Comparison of ENCODE assay signal across 17 cellular contexts in the genomic region with DNA sequence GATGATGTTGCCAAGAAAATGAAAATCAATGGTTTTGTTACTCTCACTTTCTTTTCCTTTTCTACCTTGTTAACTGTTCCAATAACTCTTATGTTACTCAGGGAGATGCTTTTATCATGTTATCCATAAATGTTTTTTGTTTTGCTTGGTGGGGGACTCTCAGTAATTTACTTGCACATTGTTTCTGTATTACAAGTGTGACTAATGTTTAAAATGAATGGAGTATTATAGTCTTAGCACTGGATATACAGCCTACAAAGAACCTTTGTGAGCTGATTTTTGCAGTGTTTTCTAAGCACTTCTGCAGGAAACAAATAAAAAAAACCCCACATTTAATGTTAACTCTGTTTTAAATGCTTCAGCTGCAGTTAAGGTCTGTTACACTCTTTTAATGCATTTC.
"Had no signal": no experiment of that assay in that cellular context is flagged by ENCODE, and none has a peak within 500 bp of the region (broad histone marks: within the 10 kb centered on the region; RNA-seq: fewer than 3 reads in every experiment).

No MANE protein-coding gene starts in this region.

- H3K27me3 Mint-ChIP-seq: activated CD4-positive, alpha-beta memory T cell treated with anti-CD3 and anti-CD28 coated beads for 36 hours; activated naive CD4-positive, alpha-beta T cell treated with anti-CD3 and anti-CD28 coated beads, Interleukin-2, amount 10 ng/mL, durations not matched to agents 7 days and 5 days; activated T-cell treated with anti-CD3 and anti-CD28 coated beads, Interleukin-2, amount 50 U/mL, for 24 hours; naive B cell had no signal

- H3K27ac ChIP-seq: epithelial cell of prostate, gastrocnemius medialis, pancreas, tibial artery, vagina had no signal

- H3K36me3 ChIP-seq: gastrocnemius medialis, pancreas, tibial artery, vagina had no signal

- H3K27me3 ChIP-seq: gastrocnemius medialis, pancreas, tibial artery, vagina had no signal

- H3K4me3 ChIP-seq: gastrocnemius medialis, pancreas, tibial artery, vagina had no signal

- ATAC-seq: gastrocnemius medialis; left lobe of liver; pancreas; stimulated activated effector memory CD8-positive, alpha-beta T cell treated with anti-CD3 and anti-CD28 coated beads, Interleukin-12 subunit alpha, Interleukin-12 subunit beta, amount 100 ng/mL, for 72 hours had no signal

- DNase-seq: activated CD4-positive, alpha-beta memory T cell treated with anti-CD3 and anti-CD28 coated beads for 36 hours; activated CD4-positive, alpha-beta T cell treated with anti-CD3 and anti-CD28 coated beads for 1 hour; activated naive CD4-positive, alpha-beta T cell treated with anti-CD3 and anti-CD28 coated beads, Interleukin-2, amount 10 ng/mL, durations not matched to agents 7 days and 5 days; activated T-cell treated with anti-CD3 and anti-CD28 coated beads, Interleukin-2, amount 50 U/mL, for 24 hours; effector CD4-positive, alpha-beta T cell; gastrocnemius medialis; naive B cell; pancreas; T-helper 9 cell; tibial artery had no signal

- H3K4me3 Mint-ChIP-seq: activated CD4-positive, alpha-beta memory T cell treated with anti-CD3 and anti-CD28 coated beads for 36 hours; activated naive CD4-positive, alpha-beta T cell treated with anti-CD3 and anti-CD28 coated beads, Interleukin-2, amount 10 ng/mL, durations not matched to agents 7 days and 5 days; activated T-cell treated with anti-CD3 and anti-CD28 coated beads, Interleukin-2, amount 50 U/mL, for 24 hours; naive B cell; stimulated activated effector memory CD8-positive, alpha-beta T cell treated with anti-CD3 and anti-CD28 coated beads, Interleukin-12 subunit alpha, Interleukin-12 subunit beta, amount 100 ng/mL, for 72 hours had no signal

- H3K9me3 Mint-ChIP-seq: activated CD4-positive, alpha-beta memory T cell treated with anti-CD3 and anti-CD28 coated beads for 36 hours; activated naive CD4-positive, alpha-beta T cell treated with anti-CD3 and anti-CD28 coated beads, Interleukin-2, amount 10 ng/mL, durations not matched to agents 7 days and 5 days; activated T-cell treated with anti-CD3 and anti-CD28 coated beads, Interleukin-2, amount 50 U/mL, for 24 hours; naive B cell; stimulated activated effector memory CD8-positive, alpha-beta T cell treated with anti-CD3 and anti-CD28 coated beads, Interleukin-12 subunit alpha, Interleukin-12 subunit beta, amount 100 ng/mL, for 72 hours had no signal

- H3K4me1 Mint-ChIP-seq: activated naive CD4-positive, alpha-beta T cell treated with anti-CD3 and anti-CD28 coated beads, Interleukin-2, amount 10 ng/mL, durations not matched to agents 7 days and 5 days had no signal

- FAIRE-seq: astrocyte, colon, islet of Langerhans, pancreas had no signal

- H3K27ac Mint-ChIP-seq: activated CD4-positive, alpha-beta memory T cell treated with anti-CD3 and anti-CD28 coated beads for 36 hours; activated naive CD4-positive, alpha-beta T cell treated with anti-CD3 and anti-CD28 coated beads, Interleukin-2, amount 10 ng/mL, durations not matched to agents 7 days and 5 days; activated T-cell treated with anti-CD3 and anti-CD28 coated beads, Interleukin-2, amount 50 U/mL, for 24 hours; stimulated activated effector memory CD8-positive, alpha-beta T cell treated with anti-CD3 and anti-CD28 coated beads, Interleukin-12 subunit alpha, Interleukin-12 subunit beta, amount 100 ng/mL, for 72 hours had no signal

- H3K9me3 ChIP-seq: gastrocnemius medialis, pancreas, tibial artery, vagina had no signal
